Comparison of ENCODE assay signal across 24 cellular contexts in genomic region chr1:18564661-18565060, GRCh38.
"Had no signal": no experiment of that assay in that cellular context is flagged by ENCODE, and none has a peak within 500 bp of the region (broad histone marks: within the 10 kb centered on the region; RNA-seq: fewer than 3 reads in every experiment).

No MANE protein-coding gene starts in this region.

- H3K4me3 ChIP-seq: coronary artery, dorsolateral prefrontal cortex, esophagus squamous epithelium, gastrocnemius medialis, heart right ventricle, left lung, lower lobe of right lung, mucosa of descending colon had no signal

- H3K27ac Mint-ChIP-seq: effector memory CD8-positive, alpha-beta T cell; endodermal cell; mesothelial cell of epicardium had no signal

- H3K9me3 ChIP-seq: esophagus squamous epithelium, gastrocnemius medialis, left lung, mucosa of descending colon had no signal

- H3K4me3 Mint-ChIP-seq: effector memory CD8-positive, alpha-beta T cell; endodermal cell; mesothelial cell of epicardium had no signal

- H3K36me3 Mint-ChIP-seq: mesothelial cell of epicardium had no signal

- ATAC-seq: effector memory CD8-positive, alpha-beta T cell; esophagus mucosa; gastrocnemius medialis; left cardiac atrium; left lung; left ventricle myocardium superior; lower lobe of right lung; mucosa of descending colon had no signal

- H3K4me1 ChIP-seq: esophagus squamous epithelium, gastrocnemius medialis, heart right ventricle, left lung, lower lobe of right lung had no signal

- H3K4me1 Mint-ChIP-seq: endodermal cell had no signal

- DNase-seq: dermis blood vessel endothelial cell; dorsolateral prefrontal cortex; effector CD8-positive, alpha-beta T cell; effector memory CD8-positive, alpha-beta T cell; endodermal cell; erythroblast; esophagus squamous epithelium; foreskin fibroblast; foreskin melanocyte; gastrocnemius medialis; glutamatergic neuron; head of caudate nucleus; heart right ventricle; hippocampal formation; left cardiac atrium; left lung; left ventricle myocardium superior; lower lobe of right lung; mesenchymal stem cell; mucosa of descending colon had no signal

- H3K36me3 ChIP-seq: esophagus squamous epithelium, gastrocnemius medialis, heart right ventricle, left lung, lower lobe of right lung had no signal

- H3K9me3 Mint-ChIP-seq: endodermal cell had no signal

- H3K27ac ChIP-seq: coronary artery, dorsolateral prefrontal cortex, epithelial cell of prostate, esophagus squamous epithelium, gastrocnemius medialis, heart right ventricle, left lung, lower lobe of right lung had no signal
